12 cellular contexts compared by ENCODE assay signal in genomic region chr5:14413331-14413750, GRCh38.
DNase-seq lines count a peak whose midpoint lies in the region; ATAC-seq lines count a peak whose summit lies in the region.
"Had no signal": no experiment of that assay in that cellular context is flagged by ENCODE, and none has a peak within 500 bp of the region (broad histone marks: within the 10 kb centered on the region; RNA-seq: fewer than 3 reads in every experiment).

No MANE protein-coding gene starts in this region.

- H3K79me2 ChIP-seq in ACC112 (ENCODE audit: control insufficient read depth, insufficient read depth, low read length, unreplicated experiment) = peaks cover 62% of the 10 kb centered on the region

- DNase-seq in T-helper 2 cell = peak in 3 of 5 experiments; percentile 35 to 89 (median 46)
- DNase-seq in activated effector memory CD4-positive, alpha-beta T cell treated with anti-CD3 and anti-CD28 coated beads, Interleukin-2, amount 50 U/mL, for 16 hours = peak; percentile 77
- DNase-seq in iris pigment epithelial cell (ENCODE audit: low read depth) = peak; percentile 61
- DNase-seq in HUDEP-2 (lab: John Stamatoyannopoulos, UW; ENCODE audit: unreplicated experiment in 76 of 76) = no peak
- DNase-seq in amniotic stem cell (lab: John Stamatoyannopoulos, UW) = no peak
- DNase-seq: GF-D8, GOT3, NCI-H2107 had no signal

- H3K27ac ChIP-seq in ACC112 (ENCODE audit: low read depth, low read length) = peak overlapping the region; percentile 99
- H3K27ac ChIP-seq: VCaP had no signal

- no peak overlapping the region for H3K4me3 ChIP-seq in ACC112 (ENCODE audit: low read depth, low read length)

- no peaks in the 10 kb centered on the region for H3K27me3 ChIP-seq in ACC112 (ENCODE audit: insufficient read depth, low read length)

- no peak overlapping the region for H2AFZ ChIP-seq in ACC112 (ENCODE audit: low read length, unreplicated experiment)

- ATAC-seq in GM21576 (IDR thresholded peaks at IDR 0.05; ENCODE audit: unreplicated experiment) = no peak
- ATAC-seq in HG02610 (IDR thresholded peaks at IDR 0.05; ENCODE audit: unreplicated experiment) = no peak

- peaks cover 51% of the 10 kb centered on the region for H3K36me3 ChIP-seq in ACC112 (ENCODE audit: insufficient read depth, low read length)

- peaks cover 84% of the 10 kb centered on the region for H3K4me1 ChIP-seq in ACC112 (ENCODE audit: control insufficient read depth, insufficient read depth, low read length, unreplicated experiment)

Comparison
In these comparisons a context has a peak if more than half of its experiments do, and no peak if none do; other contexts are left out.
1. DNase-seq: peak in T-helper 2 cell (3 of 5), activated effector memory CD4-positive, alpha-beta T cell treated with anti-CD3 and anti-CD28 coated beads, Interleukin-2, amount 50 U/mL, for 16 hours (single experiment) and iris pigment epithelial cell (single experiment); none in HUDEP-2 (0 of 76) and amniotic stem cell (single experiment).